In the genomic region with DNA sequence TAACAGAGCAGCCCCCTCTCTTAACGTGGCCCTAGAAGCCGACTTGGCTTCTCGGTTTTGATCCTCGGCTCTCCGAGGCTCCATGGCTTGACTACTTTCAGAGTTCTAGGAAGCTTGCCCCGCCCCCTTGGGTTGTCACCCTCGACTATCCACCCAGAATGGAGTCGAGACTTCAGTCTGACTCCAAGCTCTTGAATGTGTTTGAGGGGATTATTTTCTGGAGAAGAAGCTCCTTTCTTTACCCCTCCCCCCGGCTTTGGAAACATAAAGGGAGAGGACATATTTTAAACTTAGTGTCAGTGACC, we compare ENCODE assay signal across 1 cellular context.
TF ChIP-seq lines count a peak whose summit lies in the region.

No MANE protein-coding gene starts in this region.

TF ChIP-seq in GM23338, 12 proteins besides CTCF, POLR2A, EP300 and RAD21 (continued from another document):
- no peak for TF ChIP-seq POLR2AphosphoS5 (IDR thresholded peaks at IDR 0.05; ENCODE audit: low read depth)
- no peak for TF ChIP-seq EZH2phosphoT487 (IDR thresholded peaks at IDR 0.05; ENCODE audit: unreplicated experiment)
- TF ChIP-seq, protein P1, sequence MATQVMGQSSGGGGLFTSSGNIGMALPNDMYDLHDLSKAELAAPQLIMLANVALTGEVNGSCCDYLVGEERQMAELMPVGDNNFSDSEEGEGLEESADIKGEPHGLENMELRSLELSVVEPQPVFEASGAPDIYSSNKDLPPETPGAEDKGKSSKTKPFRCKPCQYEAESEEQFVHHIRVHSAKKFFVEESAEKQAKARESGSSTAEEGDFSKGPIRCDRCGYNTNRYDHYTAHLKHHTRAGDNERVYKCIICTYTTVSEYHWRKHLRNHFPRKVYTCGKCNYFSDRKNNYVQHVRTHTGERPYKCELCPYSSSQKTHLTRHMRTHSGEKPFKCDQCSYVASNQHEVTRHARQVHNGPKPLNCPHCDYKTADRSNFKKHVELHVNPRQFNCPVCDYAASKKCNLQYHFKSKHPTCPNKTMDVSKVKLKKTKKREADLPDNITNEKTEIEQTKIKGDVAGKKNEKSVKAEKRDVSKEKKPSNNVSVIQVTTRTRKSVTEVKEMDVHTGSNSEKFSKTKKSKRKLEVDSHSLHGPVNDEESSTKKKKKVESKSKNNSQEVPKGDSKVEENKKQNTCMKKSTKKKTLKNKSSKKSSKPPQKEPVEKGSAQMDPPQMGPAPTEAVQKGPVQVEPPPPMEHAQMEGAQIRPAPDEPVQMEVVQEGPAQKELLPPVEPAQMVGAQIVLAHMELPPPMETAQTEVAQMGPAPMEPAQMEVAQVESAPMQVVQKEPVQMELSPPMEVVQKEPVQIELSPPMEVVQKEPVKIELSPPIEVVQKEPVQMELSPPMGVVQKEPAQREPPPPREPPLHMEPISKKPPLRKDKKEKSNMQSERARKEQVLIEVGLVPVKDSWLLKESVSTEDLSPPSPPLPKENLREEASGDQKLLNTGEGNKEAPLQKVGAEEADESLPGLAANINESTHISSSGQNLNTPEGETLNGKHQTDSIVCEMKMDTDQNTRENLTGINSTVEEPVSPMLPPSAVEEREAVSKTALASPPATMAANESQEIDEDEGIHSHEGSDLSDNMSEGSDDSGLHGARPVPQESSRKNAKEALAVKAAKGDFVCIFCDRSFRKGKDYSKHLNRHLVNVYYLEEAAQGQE (IDR thresholded peaks at IDR 0.05; ENCODE audit: unreplicated experiment) = no peak
